ENCODE assay signal across 12 cellular contexts in genomic region chr6:149468179-149468578, GRCh38. TPM values are rescaled to one million over a fixed set of nuclear protein-coding genes. Genes with fewer than 3 reads are reported as not detected.
DNase-seq lines count a peak whose midpoint lies in the region; ATAC-seq and TF ChIP-seq lines count a peak whose summit lies in the region.
"Had no signal": no experiment of that assay in that cellular context is flagged by ENCODE, and none has a peak within 500 bp of the region (broad histone marks: within the 10 kb centered on the region; RNA-seq: fewer than 3 reads in every experiment).

No MANE protein-coding gene starts in this region.

- peak overlapping the region; percentile 62 to 93 (median 78) for H3K4me2 ChIP-seq in BLaER1 treated with 17β-estradiol and CSF1 and Interleukin-3, amounts not matched to agents 10 nM and 100 nM

- peak overlapping the region in 8 of 11 experiments; percentile 1 to 64 (median 39); a peak in 7 of 22 replicates for H3K9ac ChIP-seq in BLaER1 treated with 17β-estradiol and CSF1 and Interleukin-3, amounts not matched to agents 10 nM and 100 nM

- peaks cover 0 to 9% (median 0%) of the 10 kb centered on the region in 11 experiments; a peak in 4 of 22 replicates for H3K9me3 ChIP-seq in BLaER1 treated with 17β-estradiol and CSF1 and Interleukin-3, amounts not matched to agents 10 nM and 100 nM (replicated peaks in 1 of 11)
- H3K9me3 ChIP-seq: BE2C, upper lobe of right lung had no signal

- no peak for TF ChIP-seq CTCF in foreskin fibroblast (IDR thresholded peaks at IDR 0.05; ENCODE audit: low read depth, low read length)

- peak overlapping the region; percentile 57 for H3K27ac Mint-ChIP-seq in activated T-helper 1 cell treated with anti-CD3 and anti-CD28 coated beads, Interleukin-12 subunit alpha, Interleukin-12 subunit beta, Interleukin-2, Interleukin-4 antibody, amounts not matched to agents 30 ng/mL and 10 ng/mL and 1 ng/mL, durations not matched to agents 14 hours and 24 hours and 36 hours

- H3K4me3 Mint-ChIP-seq in activated T-helper 1 cell treated with anti-CD3 and anti-CD28 coated beads, Interleukin-12 subunit alpha, Interleukin-12 subunit beta, Interleukin-2, Interleukin-4 antibody, amounts not matched to agents 30 ng/mL and 10 ng/mL and 1 ng/mL, durations not matched to agents 14 hours and 24 hours and 36 hours = no peak overlapping the region

- H3K27me3 ChIP-seq in BLaER1 treated with 17β-estradiol and CSF1 and Interleukin-3, amounts not matched to agents 10 nM and 100 nM = no peaks in the 10 kb centered on the region
- H3K27me3 ChIP-seq: BE2C, upper lobe of right lung had no signal

- H3K9me3 Mint-ChIP-seq in activated T-helper 1 cell treated with anti-CD3 and anti-CD28 coated beads, Interleukin-12 subunit alpha, Interleukin-12 subunit beta, Interleukin-2, Interleukin-4 antibody, amounts not matched to agents 30 ng/mL and 10 ng/mL and 1 ng/mL, durations not matched to agents 14 hours and 24 hours and 36 hours = no peaks in the 10 kb centered on the region

- H3K27me3 Mint-ChIP-seq in activated T-helper 1 cell treated with anti-CD3 and anti-CD28 coated beads, Interleukin-12 subunit alpha, Interleukin-12 subunit beta, Interleukin-2, Interleukin-4 antibody, amounts not matched to agents 30 ng/mL and 10 ng/mL and 1 ng/mL, durations not matched to agents 14 hours and 24 hours and 36 hours (ENCODE audit: insufficient read depth) = no peaks in the 10 kb centered on the region

- ATAC-seq in GM18867 (IDR thresholded peaks at IDR 0.05; ENCODE audit: unreplicated experiment) (peak; percentile 40), HG02970 (IDR thresholded peaks at IDR 0.05; ENCODE audit: low FRiP score, unreplicated experiment) (peak; percentile 1)
- ATAC-seq: upper lobe of right lung had no signal

- no peak for DNase-seq in activated T-helper 1 cell treated with anti-CD3 and anti-CD28 coated beads, Interleukin-12 subunit alpha, Interleukin-12 subunit beta, Interleukin-2, Interleukin-4 antibody, amounts not matched to agents 30 ng/mL and 10 ng/mL and 1 ng/mL, durations not matched to agents 14 hours and 24 hours and 36 hours (ENCODE audit: low spot score)
- DNase-seq in NK-92 treated with Interleukin-12 subunit alpha and Interleukin-12 subunit beta, amount 100 ng/mL, for 24 hours (lab: John Stamatoyannopoulos, UW) = no peak
- DNase-seq in foreskin fibroblast (no peak), NCI-H187 (lab: John Stamatoyannopoulos, UW) (no peak), UCSD-AML1 (lab: John Stamatoyannopoulos, UW; ENCODE audit: unreplicated experiment) (no peak)
- DNase-seq: BE2C, NCI-H1048, upper lobe of right lung had no signal

- H4K20me1 ChIP-seq in BLaER1 treated with 17β-estradiol and CSF1 and Interleukin-3, amounts not matched to agents 10 nM and 100 nM = peaks cover 0 to 34% (median 0%) of the 10 kb centered on the region in 11 experiments; a peak in 5 of 22 replicates

- peaks cover 42% of the 10 kb centered on the region for H3K4me1 Mint-ChIP-seq in activated T-helper 1 cell treated with anti-CD3 and anti-CD28 coated beads, Interleukin-12 subunit alpha, Interleukin-12 subunit beta, Interleukin-2, Interleukin-4 antibody, amounts not matched to agents 30 ng/mL and 10 ng/mL and 1 ng/mL, durations not matched to agents 14 hours and 24 hours and 36 hours (ENCODE audit: low read depth)

- peaks cover 21 to 69% (median 52%) of the 10 kb centered on the region in 11 experiments for H3K36me3 ChIP-seq in BLaER1 treated with 17β-estradiol and CSF1 and Interleukin-3, amounts not matched to agents 10 nM and 100 nM
- H3K36me3 ChIP-seq: BE2C, upper lobe of right lung had no signal

- H3K36me3 Mint-ChIP-seq in activated T-helper 1 cell treated with anti-CD3 and anti-CD28 coated beads, Interleukin-12 subunit alpha, Interleukin-12 subunit beta, Interleukin-2, Interleukin-4 antibody, amounts not matched to agents 30 ng/mL and 10 ng/mL and 1 ng/mL, durations not matched to agents 14 hours and 24 hours and 36 hours (ENCODE audit: low read depth) = peaks cover 42% of the 10 kb centered on the region

- H3K27ac ChIP-seq in BLaER1 treated with 17β-estradiol and CSF1 and Interleukin-3, amounts not matched to agents 10 nM and 100 nM = peak overlapping the region in 9 of 11 experiments; percentile 21 to 68 (median 53); a peak in 14 of 22 replicates
- H3K27ac ChIP-seq: upper lobe of right lung had no signal

- H3K4me3 ChIP-seq in BLaER1 treated with 17β-estradiol and CSF1 and Interleukin-3, amounts not matched to agents 10 nM and 100 nM = no peak overlapping the region
- H3K4me3 ChIP-seq in foreskin fibroblast (ENCODE audit: low read depth in 1 of 2, low read length in 2 of 2) = no peak overlapping the region
- H3K4me3 ChIP-seq: upper lobe of right lung had no signal

- peaks cover 64 to 96% (median 81%) of the 10 kb centered on the region in 10 experiments for H3K4me1 ChIP-seq in BLaER1 treated with 17β-estradiol and CSF1 and Interleukin-3, amounts not matched to agents 10 nM and 100 nM
- H3K4me1 ChIP-seq: BE2C, upper lobe of right lung had no signal

- intact Hi-C loops in activated T-helper 1 cell treated with anti-CD3 and anti-CD28 coated beads, Interleukin-12 subunit alpha, Interleukin-12 subunit beta, Interleukin-2, Interleukin-4 antibody, amounts not matched to agents 30 ng/mL and 10 ng/mL and 1 ng/mL, durations not matched to agents 14 hours and 24 hours and 36 hours (cut with micrococcal nuclease) = no loop called here

RNA-seq across cellular contexts. Expression of gene ZC3H12D, which starts 16.6 kb away (rescaled TPM):
- total RNA-seq in activated T-helper 1 cell treated with anti-CD3 and anti-CD28 coated beads, Interleukin-12 subunit alpha, Interleukin-12 subunit beta, Interleukin-2, Interleukin-4 antibody, amounts not matched to agents 30 ng/mL and 10 ng/mL and 1 ng/mL, durations not matched to agents 14 hours and 24 hours and 36 hours = 94.7 and 96.7 TPM in 2 replicates
- total RNA-seq: lung microvascular endothelial cell had no signal
